Comparison of ENCODE assay signal across 8 cellular contexts in the genomic region with DNA sequence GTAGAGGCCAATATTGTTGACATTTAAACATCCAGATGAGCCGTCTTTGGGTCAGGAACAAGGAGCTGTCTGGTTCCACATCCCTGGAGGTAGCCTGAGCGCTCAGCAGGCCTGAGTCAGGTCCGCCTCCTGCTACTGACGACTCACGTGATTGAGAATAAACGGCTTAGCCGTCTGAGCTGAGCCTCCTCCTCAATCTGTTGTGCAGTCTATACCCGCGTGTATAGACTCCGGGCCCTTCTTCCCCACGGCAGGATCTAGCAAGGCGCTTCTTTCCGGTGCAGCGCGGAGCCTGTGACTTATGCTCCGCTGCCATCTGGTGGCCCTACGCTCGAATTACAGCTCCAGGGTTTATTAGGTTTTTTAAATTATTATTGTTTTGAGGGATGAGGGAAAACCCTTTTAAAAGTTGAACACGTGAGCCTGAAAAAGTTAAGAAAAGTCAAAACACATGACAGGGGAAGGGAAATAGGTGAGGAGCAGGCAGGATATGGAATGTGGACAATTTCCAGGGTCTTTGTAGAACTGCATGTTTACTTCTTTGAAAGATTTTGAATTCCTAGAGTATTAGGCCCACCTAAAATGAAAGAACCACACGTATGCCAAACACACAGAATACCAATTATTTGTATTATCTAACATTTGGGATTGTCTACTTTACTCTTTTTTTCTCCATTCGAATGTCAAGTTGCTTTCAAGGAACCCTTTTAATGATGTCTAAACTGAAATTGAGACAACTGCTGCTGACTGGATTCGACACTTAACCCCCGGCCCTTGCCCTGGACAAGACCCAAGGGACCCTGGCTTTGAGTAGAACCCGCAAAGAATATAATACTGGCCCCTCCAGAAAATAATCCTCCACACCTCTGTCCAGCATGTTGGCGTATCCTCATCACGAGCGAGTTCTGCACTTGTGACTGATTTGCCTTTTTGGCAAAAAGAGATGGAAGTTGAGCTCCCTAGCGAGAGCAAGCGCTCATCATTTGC.
DNase-seq lines count a peak whose midpoint lies in the region; TF ChIP-seq lines count a peak whose summit lies in the region.

No MANE protein-coding gene starts in this region.

- H3K27me3 Mint-ChIP-seq in CD8-positive, alpha-beta memory T cell: peaks cover 0 to 2% of the 10 kb centered on the region in 2 donors

- peak; percentile 87 for TF ChIP-seq CTCF in GM20000 (IDR thresholded peaks at IDR 0.05; ENCODE audit: extremely low read depth, missing control alignments)

- no peak overlapping the region for H3K4me3 ChIP-seq in CD8-positive, alpha-beta memory T cell (ENCODE audit: low read length)

- no peaks in the 10 kb centered on the region for H3K36me3 Mint-ChIP-seq in CD8-positive, alpha-beta memory T cell

- POLR2A ChIA-PET in CD8-positive, alpha-beta memory T cell (lab: Charles Lee): interaction anchor here (1.0 kb wide), 1 partner anchor 311 kb away, joined by 3 read pairs; no protein-coding TSS in a partner anchor

- CTCF ChIA-PET in CD8-positive, alpha-beta memory T cell (lab: Charles Lee): interaction anchor here (0.6 to 5.4 kb wide), 20 partner anchors 9 to 336 kb away, joined by 3 to 83 read pairs (median 5); no protein-coding TSS in a partner anchor

- H3K27ac Mint-ChIP-seq in CD8-positive, alpha-beta memory T cell: peak overlapping the region in 1 of 8 donors; percentile 92

- no peaks in the 10 kb centered on the region for H3K9me3 Mint-ChIP-seq in CD8-positive, alpha-beta memory T cell

- DNase-seq in CD8-positive, alpha-beta memory T cell: peak; percentile 26 to 73 (median 47)
- DNase-seq in GM20000 (ENCODE audit: low spot score): peak; percentile 80
- peak; percentile 45 for DNase-seq in HT-29 (ENCODE audit: low spot score)
- DNase-seq in NOMO-1 treated with dmso at 0.1 percent for 144 hours (lab: John Stamatoyannopoulos, UW; ENCODE audit: unreplicated experiment): peak; percentile 53
- peak; percentile 20 for DNase-seq in activated CD8-positive, alpha-beta memory T cell treated with anti-CD3 and anti-CD28 coated beads, Interleukin-2, amount 50 U/mL, for 1 hour (ENCODE audit: extremely low read depth)
- peak; percentile 68 for DNase-seq in epidermal melanocyte (ENCODE audit: insufficient read length, low spot score)
- peak; percentile 67 for DNase-seq in myocyte (ENCODE audit: low read depth)
- DNase-seq in stimulated activated naive CD4-positive, alpha-beta T cell treated with Interleukin-2 at 50 U/mL for 16 hours (lab: John Stamatoyannopoulos, UW): peak; percentile 44

- peak overlapping the region in 1 of 7 donors; percentile 45 for H3K4me3 Mint-ChIP-seq in CD8-positive, alpha-beta memory T cell

- no peaks in the 10 kb centered on the region for H3K9me3 ChIP-seq in CD8-positive, alpha-beta memory T cell (ENCODE audit: low read length)

- no peak overlapping the region for H3K27ac ChIP-seq in CD8-positive, alpha-beta memory T cell (ENCODE audit: low read depth, low read length)

- H3K4me1 ChIP-seq in CD8-positive, alpha-beta memory T cell (ENCODE audit: insufficient read depth, low read length): peaks cover 6% of the 10 kb centered on the region

- no peaks in the 10 kb centered on the region for H3K36me3 ChIP-seq in CD8-positive, alpha-beta memory T cell (ENCODE audit: insufficient read depth, low read length)

- H3K4me1 Mint-ChIP-seq in CD8-positive, alpha-beta memory T cell: peaks cover 3 to 9% (median 5%) of the 10 kb centered on the region in 3 donors

- H3K27me3 ChIP-seq in CD8-positive, alpha-beta memory T cell (ENCODE audit: insufficient read depth, low read length, poor library complexity, severe bottlenecking): no peaks in the 10 kb centered on the region

Comparison
In these comparisons a context has a peak if more than half of its experiments do, and no peak if none do; other contexts are left out.
1. DNase-seq: peak in every context shown above with its lines; median percentile 80 in GM20000; 68 in epidermal melanocyte; 67 in myocyte; 53 in NOMO-1 treated with dmso at 0.1 percent for 144 hours; 47 in CD8-positive, alpha-beta memory T cell; 45 in HT-29; 44 in stimulated activated naive CD4-positive, alpha-beta T cell treated with Interleukin-2 at 50 U/mL for 16 hours; 20 in activated CD8-positive, alpha-beta memory T cell treated with anti-CD3 and anti-CD28 coated beads, Interleukin-2, amount 50 U/mL, for 1 hour.